ENCODE assay signal across 1 cellular context in genomic region chr17:43826206-43826605, GRCh38.
TF ChIP-seq lines count a peak whose summit lies in the region.

No MANE protein-coding gene starts in this region.

TF ChIP-seq in endothelial cell of umbilical vein, 7 proteins besides CTCF, POLR2A, EP300 and RAD21:
- TF ChIP-seq, protein P1, sequence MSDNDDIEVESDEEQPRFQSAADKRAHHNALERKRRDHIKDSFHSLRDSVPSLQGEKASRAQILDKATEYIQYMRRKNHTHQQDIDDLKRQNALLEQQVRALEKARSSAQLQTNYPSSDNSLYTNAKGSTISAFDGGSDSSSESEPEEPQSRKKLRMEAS (IDR thresholded peaks at IDR 0.05; ENCODE audit: insufficient read depth, insufficient read length) = no peak
- TF ChIP-seq MYC (IDR thresholded peaks at IDR 0.05; ENCODE audit: low read depth, low read length) = no peak
- TF ChIP-seq GATA2 (IDR thresholded peaks at IDR 0.05; ENCODE audit: insufficient read depth, insufficient read length, low read depth, low read length) = no peak
- TF ChIP-seq JUN (IDR thresholded peaks at IDR 0.05; ENCODE audit: borderline replicate concordance, insufficient read depth, insufficient read length, low read depth) = no peak
- no peak for TF ChIP-seq EZH2 (IDR thresholded peaks at IDR 0.05; ENCODE audit: borderline replicate concordance, low read depth, low read length, severe bottlenecking)
